In genomic region chr3:64235605-64236004, GRCh38 we compare ENCODE assay signal across 22 cellular contexts. TPM values are rescaled to one million over a fixed set of nuclear protein-coding genes. Genes with fewer than 3 reads are reported as not detected.
A peak's percentile ranks its signal among the peaks of the same experiment; 100 is the strongest.
DNase-seq lines count a peak whose midpoint lies in the region; ATAC-seq, FAIRE-seq and TF ChIP-seq lines count a peak whose summit lies in the region.
"Had no signal": no experiment of that assay in that cellular context is flagged by ENCODE, and none has a peak within 500 bp of the region (broad histone marks: within the 10 kb centered on the region; RNA-seq: fewer than 3 reads in every experiment).

No MANE protein-coding gene starts in this region.

- H3K79me1 ChIP-seq in mesenchymal stem cell (replicated peaks; ENCODE audit: low read length, poor library complexity, severe bottlenecking) = peaks cover 11% of the 10 kb centered on the region

- H3K27ac ChIP-seq in mesenchymal stem cell (ENCODE audit: low read length, poor library complexity, severe bottlenecking) (peak overlapping the region; percentile 41), smooth muscle cell (ENCODE audit: low read depth) (no peak overlapping the region)
- H3K27ac ChIP-seq: 22Rv1, BLaER1, C4-2B had no signal

- no peak for DNase-seq in GM12892 (ENCODE audit: insufficient read length)
- DNase-seq in chondrocyte (ENCODE audit: low spot score) = no peak
- DNase-seq in mesenchymal stem cell = no peak
- DNase-seq in smooth muscle cell (lab: John Stamatoyannopoulos, UW; ENCODE audit: unreplicated experiment) = no peak
- DNase-seq in NK-92 (lab: John Stamatoyannopoulos, UW; ENCODE audit: unreplicated experiment) = no peak
- DNase-seq: Caco-2; CD4-positive, CD25-positive, alpha-beta regulatory T cell; CD8-positive, alpha-beta T cell; DMS153; DND-41; GOT3; HFFc6 had no signal

- no peak for ATAC-seq in GM21723 (IDR thresholded peaks at IDR 0.05; ENCODE audit: unreplicated experiment)
- ATAC-seq: CD8-positive, alpha-beta T cell had no signal

- H3K4me3 ChIP-seq in mesenchymal stem cell (ENCODE audit: insufficient read depth in 1 of 2, low read depth in 1 of 2, low read length in 2 of 2) = no peak overlapping the region
- H3K4me3 ChIP-seq in smooth muscle cell = no peak overlapping the region
- H3K4me3 ChIP-seq: BLaER1, HAP-1 had no signal

- H3K18ac ChIP-seq in mesenchymal stem cell (ENCODE audit: low read depth in 1 of 2, low read length in 2 of 2) = no peak overlapping the region

- 100% methylated on average over 2 of the region's 3 CpGs for WGBS in mesenchymal stem cell
- 79% methylated on average over 3 of the region's 3 CpGs for WGBS in smooth muscle cell (ENCODE audit: low lambda C conversion rate)

- no peak overlapping the region for H2BK15ac ChIP-seq in mesenchymal stem cell (ENCODE audit: low read depth, poor library complexity, severe bottlenecking)

- no peak overlapping the region for H3K14ac ChIP-seq in mesenchymal stem cell (ENCODE audit: low read length in 2 of 2)

- no peak for TF ChIP-seq CTCF in chondrocyte (IDR thresholded peaks at IDR 0.05)
- TF ChIP-seq CTCF in smooth muscle cell (IDR thresholded peaks at IDR 0.05; ENCODE audit: borderline replicate concordance, insufficient read depth, poor library complexity, severe bottlenecking) = no peak

- H4K91ac ChIP-seq in mesenchymal stem cell (ENCODE audit: low read length) = no peak overlapping the region

- H3K4me2 ChIP-seq in mesenchymal stem cell (ENCODE audit: low read length, poor library complexity, severe bottlenecking) = no peak overlapping the region
- no peak overlapping the region for H3K4me2 ChIP-seq in smooth muscle cell
- H3K4me2 ChIP-seq: BLaER1 had no signal

- no peak overlapping the region for H2BK120ac ChIP-seq in mesenchymal stem cell (ENCODE audit: low read depth, low read length)

- no peaks in the 10 kb centered on the region for H3K9me3 Mint-ChIP-seq in chondrocyte (ENCODE audit: low read depth)
- H3K9me3 Mint-ChIP-seq: HFFc6 had no signal

- H3K27me3 ChIP-seq in mesenchymal stem cell (ENCODE audit: control insufficient read depth in 1 of 2, insufficient read depth in 1 of 2, low read length in 2 of 2) (no peaks in the 10 kb centered on the region), smooth muscle cell (ENCODE audit: low read depth) (no peaks in the 10 kb centered on the region)
- H3K27me3 ChIP-seq: BLaER1 had no signal

- no peak overlapping the region for H3K23ac ChIP-seq in mesenchymal stem cell (ENCODE audit: low read length in 2 of 2)

- H2BK12ac ChIP-seq in mesenchymal stem cell (ENCODE audit: low read length in 2 of 2) = no peak overlapping the region

- H3F3A ChIP-seq in smooth muscle cell (ENCODE audit: low read depth) = peaks cover 4% of the 10 kb centered on the region

- H3K9me3 ChIP-seq in mesenchymal stem cell (ENCODE audit: control insufficient read depth, low read length) (peaks cover 8% of the 10 kb centered on the region), smooth muscle cell (replicated peaks; ENCODE audit: low read depth) (no peaks in the 10 kb centered on the region)
- H3K9me3 ChIP-seq: Caco-2, HAP-1 had no signal

- TF ChIP-seq POLR2A in GM12892 (IDR thresholded peaks at IDR 0.05; ENCODE audit: low read depth, low read length) = no peak

- no peaks in the 10 kb centered on the region for H3K27me3 Mint-ChIP-seq in chondrocyte (ENCODE audit: low read depth)
- H3K27me3 Mint-ChIP-seq: B cell; CD4-positive, CD25-positive, alpha-beta regulatory T cell had no signal

- H3K79me2 ChIP-seq in smooth muscle cell (ENCODE audit: low read depth) = peaks cover 51% of the 10 kb centered on the region

- H3K36me3 Mint-ChIP-seq in chondrocyte (ENCODE audit: low read depth) = peaks cover 24% of the 10 kb centered on the region
- H3K36me3 Mint-ChIP-seq: CD4-positive, CD25-positive, alpha-beta regulatory T cell; CD8-positive, alpha-beta T cell had no signal

- no peak overlapping the region for H3K4me3 Mint-ChIP-seq in chondrocyte (ENCODE audit: unreplicated experiment)
- H3K4me3 Mint-ChIP-seq: B cell; CD4-positive, CD25-positive, alpha-beta regulatory T cell; CD8-positive, alpha-beta T cell; HFFc6 had no signal

- peak; percentile 57 for FAIRE-seq in GM12892 (lab: Jason Lieb, UNC)
- FAIRE-seq: A204.1, G401.6, GM19239, H54 had no signal

- H3K36me3 ChIP-seq in mesenchymal stem cell (ENCODE audit: control insufficient read depth in 1 of 2, insufficient read depth in 2 of 2, low read depth in 1 of 2, low read length in 2 of 2) (peaks cover 15 to 45% of the 10 kb centered on the region in 2 experiments), smooth muscle cell (ENCODE audit: low read depth) (peaks cover 3% of the 10 kb centered on the region)
- H3K36me3 ChIP-seq: BLaER1, HAP-1 had no signal

- peaks cover 11% of the 10 kb centered on the region for H3K4me1 ChIP-seq in mesenchymal stem cell (ENCODE audit: control insufficient read depth, insufficient read depth, low read depth, low read length)
- peaks cover 14% of the 10 kb centered on the region for H3K4me1 ChIP-seq in smooth muscle cell (ENCODE audit: low read depth)
- H3K4me1 ChIP-seq: BLaER1 had no signal

- H3K27ac Mint-ChIP-seq in chondrocyte (ENCODE audit: unreplicated experiment) = peak overlapping the region; percentile 17
- H3K27ac Mint-ChIP-seq: B cell; CD4-positive, CD25-positive, alpha-beta regulatory T cell; CD8-positive, alpha-beta T cell; HFFc6 had no signal

- H2AFZ ChIP-seq in mesenchymal stem cell (ENCODE audit: low read depth, low read length) (no peak overlapping the region), smooth muscle cell (ENCODE audit: low read depth) (no peak overlapping the region)

- H3K9ac ChIP-seq in mesenchymal stem cell (ENCODE audit: low read length) (no peak overlapping the region), smooth muscle cell (ENCODE audit: low read depth) (no peak overlapping the region)
- H3K9ac ChIP-seq: BLaER1 had no signal

- no peak overlapping the region for H2BK5ac ChIP-seq in mesenchymal stem cell (ENCODE audit: low read depth, low read length, poor library complexity, severe bottlenecking)

- H3K4ac ChIP-seq in mesenchymal stem cell (ENCODE audit: low read depth in 1 of 2, low read length in 2 of 2) = no peak overlapping the region

- no peak overlapping the region for H4K8ac ChIP-seq in mesenchymal stem cell (ENCODE audit: low read length)

- peaks cover 42% of the 10 kb centered on the region for H3K4me1 Mint-ChIP-seq in chondrocyte (ENCODE audit: low read depth)
- H3K4me1 Mint-ChIP-seq: B cell; CD4-positive, CD25-positive, alpha-beta regulatory T cell had no signal

- peak overlapping the region; percentile 72 for H2AK5ac ChIP-seq in mesenchymal stem cell (ENCODE audit: low read length, severe bottlenecking)

- peaks cover 52% of the 10 kb centered on the region for H4K20me1 ChIP-seq in smooth muscle cell (ENCODE audit: low read depth)
- H4K20me1 ChIP-seq: BLaER1 had no signal

RNA-seq across cellular contexts. Expression of gene PRICKLE2, which starts 10.3 kb away (rescaled TPM):
- 1.00 TPM for polyA plus RNA-seq in GM12892 (2012; ENCODE audit: missing spikeins)
- total RNA-seq in chondrocyte (48.2 to 103 TPM (median 60.5 TPM) in 3 replicates), smooth muscle cell (49.9 and 68.9 TPM in 2 replicates)
- 17.0 TPM for polyA plus RNA-seq in mesenchymal stem cell (2013, experiment 1 of 2)
- polyA plus RNA-seq in mesenchymal stem cell (2013, experiment 2 of 2) = 16.9 TPM
- 7.8 and 13.3 TPM in 2 replicates for polyA plus RNA-seq in smooth muscle cell
- total RNA-seq: CD8-positive, alpha-beta T cell had no signal
- polyA plus RNA-seq: CD4-positive, CD25-positive, alpha-beta regulatory T cell had no signal
